Comparison of ENCODE assay signal across 18 cellular contexts in genomic region chr4:77142642-77143020, GRCh38.
"Had no signal": no experiment of that assay in that cellular context is flagged by ENCODE, and none has a peak within 500 bp of the region (broad histone marks: within the 10 kb centered on the region; RNA-seq: fewer than 3 reads in every experiment).

No MANE protein-coding gene starts in this region.

- H3K4me1 ChIP-seq: right lobe of liver had no signal

- H3K27ac Mint-ChIP-seq: activated CD4-positive, alpha-beta T cell treated with anti-CD3 and anti-CD28 coated beads, Interleukin-2, amount 10 ng/mL, durations not matched to agents 24 days and 14 days; activated naive CD4-positive, alpha-beta T cell treated with anti-CD3 and anti-CD28 coated beads, Interleukin-2, amount 50 U/mL, for 24 hours; endodermal cell; stimulated activated naive B cell treated with anti-CD40 and anti-IgM and Interleukin-4, amounts not matched to agents 10 μg/mL and 1 μg/mL and 100 μg/mL, for 72 hours; WTC11 had no signal

- ATAC-seq: left cardiac atrium; right lobe of liver; stimulated activated naive B cell treated with anti-CD40 and anti-IgM and Interleukin-4, amounts not matched to agents 10 μg/mL and 1 μg/mL and 100 μg/mL, for 72 hours; WTC11 had no signal

- H3K4me3 ChIP-seq: lung, right lobe of liver, spleen had no signal

- H3K9me3 Mint-ChIP-seq: activated CD4-positive, alpha-beta T cell treated with anti-CD3 and anti-CD28 coated beads, Interleukin-2, amount 10 ng/mL, durations not matched to agents 24 days and 14 days; activated naive CD4-positive, alpha-beta T cell treated with anti-CD3 and anti-CD28 coated beads, Interleukin-2, amount 50 U/mL, for 24 hours; brain; endodermal cell; stimulated activated naive B cell treated with anti-CD40 and anti-IgM and Interleukin-4, amounts not matched to agents 10 μg/mL and 1 μg/mL and 100 μg/mL, for 72 hours; WTC11 had no signal

- H3K9me3 ChIP-seq: right lobe of liver, SK-N-SH, spleen had no signal

- H3K36me3 Mint-ChIP-seq: activated naive CD4-positive, alpha-beta T cell treated with anti-CD3 and anti-CD28 coated beads, Interleukin-2, amount 50 U/mL, for 24 hours; brain; stimulated activated naive B cell treated with anti-CD40 and anti-IgM and Interleukin-4, amounts not matched to agents 10 μg/mL and 1 μg/mL and 100 μg/mL, for 72 hours; WTC11 had no signal

- H3K27ac ChIP-seq: right lobe of liver, spleen had no signal

- H3K4me3 Mint-ChIP-seq: activated CD4-positive, alpha-beta T cell treated with anti-CD3 and anti-CD28 coated beads, Interleukin-2, amount 10 ng/mL, durations not matched to agents 24 days and 14 days; activated naive CD4-positive, alpha-beta T cell treated with anti-CD3 and anti-CD28 coated beads, Interleukin-2, amount 50 U/mL, for 24 hours; brain; endodermal cell; stimulated activated naive B cell treated with anti-CD40 and anti-IgM and Interleukin-4, amounts not matched to agents 10 μg/mL and 1 μg/mL and 100 μg/mL, for 72 hours; WTC11 had no signal

- H3K9ac ChIP-seq: SK-N-SH had no signal

- H3K27me3 ChIP-seq: right lobe of liver, spleen had no signal

- DNase-seq: activated CD4-positive, alpha-beta T cell treated with anti-CD3 and anti-CD28 coated beads, Interleukin-2, amount 10 ng/mL, durations not matched to agents 24 days and 14 days; activated T-cell treated with anti-CD3 and anti-CD28 coated beads for 4 hours; dermis blood vessel endothelial cell; endodermal cell; erythroblast; glutamatergic neuron; left cardiac atrium; posterior cingulate gyrus; right lobe of liver; SK-N-SH; spleen; stimulated activated CD4-positive, alpha-beta T cell treated with anti-CD3 and anti-CD28 coated beads, Interleukin-1b, Interleukin-23, amount 100 ng/mL, for 48 hours; stimulated activated naive B cell treated with anti-CD40 and anti-IgM and Interleukin-4, amounts not matched to agents 10 μg/mL and 1 μg/mL and 100 μg/mL, for 72 hours; trophoblast cell had no signal

- H3K36me3 ChIP-seq: right lobe of liver, spleen had no signal
